In genomic region chr1:8349961-8350360, GRCh38 we compare ENCODE assay signal across 1 cellular context.
TF ChIP-seq lines count a peak whose summit lies in the region.

No MANE protein-coding gene starts in this region.

TF ChIP-seq in IMR-90, 13 proteins besides CTCF, POLR2A, EP300 and RAD21:
- TF ChIP-seq SMC3 (IDR thresholded peaks at IDR 0.05; ENCODE audit: low read depth, low read length) (no peak), BHLHE40 (IDR thresholded peaks at IDR 0.05; ENCODE audit: low read depth, low read length) (no peak), CEBPB (IDR thresholded peaks at IDR 0.05; ENCODE audit: low read depth, low read length) (no peak), MAZ (IDR thresholded peaks at IDR 0.05; ENCODE audit: borderline replicate concordance, low read depth, low read length) (no peak), MXI1 (IDR thresholded peaks at IDR 0.05; ENCODE audit: borderline replicate concordance, low read depth, low read length) (no peak), RCOR1 (IDR thresholded peaks at IDR 0.05; ENCODE audit: insufficient replicate concordance, low read length) (no peak), FOS (IDR thresholded peaks at IDR 0.05; ENCODE audit: low read depth, low read length) (no peak)
